Comparison of ENCODE assay signal across 11 cellular contexts in the genomic region with DNA sequence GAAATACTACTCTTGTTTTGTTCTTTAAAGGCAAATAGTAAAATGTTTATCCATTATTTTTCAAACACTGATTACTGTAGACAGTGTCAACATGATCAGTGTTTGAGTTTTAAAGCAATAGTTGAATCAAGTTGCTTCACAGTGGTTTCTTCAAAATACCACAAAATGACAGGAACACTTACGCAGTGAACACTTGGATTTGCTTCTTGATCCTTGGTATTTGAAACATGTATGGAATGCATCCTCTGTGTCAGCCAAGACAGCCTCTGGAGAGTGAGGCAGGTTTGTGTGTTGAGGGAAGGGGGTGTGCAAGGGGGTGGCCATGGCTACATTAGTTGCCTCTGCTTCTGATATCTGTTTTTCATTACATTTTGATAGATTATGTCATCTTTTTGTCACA.
A peak's percentile ranks its signal among the peaks of the same experiment; 100 is the strongest.
DNase-seq lines count a peak whose midpoint lies in the region; ATAC-seq, FAIRE-seq and TF ChIP-seq lines count a peak whose summit lies in the region.
"Had no signal": no experiment of that assay in that cellular context is flagged by ENCODE, and none has a peak within 500 bp of the region (broad histone marks: within the 10 kb centered on the region; RNA-seq: fewer than 3 reads in every experiment).

No MANE protein-coding gene starts in this region.

- in situ Hi-C loops in transverse colon (cut with MboI; ENCODE audit: low pct_ligation_motif_present in 1 of 4, low pct_unique_long_range_greater_than_20kb in 1 of 4, low sequenced_read_pairs in 3 of 4) = no loop called here

- intact Hi-C loops in transverse colon (cut with DNase I; ENCODE audit: low total_unique reads) = no loop called here

- no peaks in the 10 kb centered on the region for H3K9me3 ChIP-seq in HUES48 (ENCODE audit: control insufficient read depth, insufficient read depth, low read length)
- no peaks in the 10 kb centered on the region for H3K9me3 ChIP-seq in keratinocyte (ENCODE audit: control insufficient read depth, low read depth, low read length)
- no peaks in the 10 kb centered on the region for H3K9me3 ChIP-seq in transverse colon
- H3K9me3 ChIP-seq: Peyer's patch had no signal

- H3K4me1 ChIP-seq in HUES48 (ENCODE audit: control insufficient read depth, insufficient read depth, low read length) = peaks cover 43% of the 10 kb centered on the region
- peaks cover 39% of the 10 kb centered on the region for H3K4me1 ChIP-seq in keratinocyte (ENCODE audit: control insufficient read depth, extremely low read depth, insufficient read depth, low read length)
- peaks cover 0 to 24% (median 6%) of the 10 kb centered on the region in 4 donors for H3K4me1 ChIP-seq in transverse colon

- no peak overlapping the region for H2AFZ ChIP-seq in keratinocyte (ENCODE audit: control insufficient read depth, low read length)

- no peaks in the 10 kb centered on the region for H3K27me3 ChIP-seq in HUES48 (ENCODE audit: control insufficient read depth, insufficient read depth, low read length)
- H3K27me3 ChIP-seq in bronchial epithelial cell (ENCODE audit: control insufficient read depth, insufficient read depth, low read length) = no peaks in the 10 kb centered on the region
- H3K27me3 ChIP-seq in keratinocyte (ENCODE audit: control insufficient read depth, extremely low read depth, insufficient read depth, low read length) = no peaks in the 10 kb centered on the region
- H3K27me3 ChIP-seq in transverse colon = no peaks in the 10 kb centered on the region
- H3K27me3 ChIP-seq: Peyer's patch had no signal

- TF ChIP-seq POLR2A in transverse colon (IDR thresholded peaks at IDR 0.05) = no peak

- peak overlapping the region; percentile 56 for H3K4me2 ChIP-seq in keratinocyte (ENCODE audit: control insufficient read depth, extremely low read depth, insufficient read depth, low read depth, low read length)

- H3K9ac ChIP-seq in HUES48 (ENCODE audit: low read depth, low read length) = peak overlapping the region; percentile 1; the same call in 1 of the 2 replicates
- peak overlapping the region; percentile 40 for H3K9ac ChIP-seq in keratinocyte (ENCODE audit: control insufficient read depth, extremely low read depth, insufficient read depth, low read length)

- dilution Hi-C loops in keratinocyte (cut with MboI; ENCODE audit: extremely low pct_ligation_motif_present, low sequenced_read_pairs) = no loop called here

- no peaks in the 10 kb centered on the region for H3K36me3 ChIP-seq in HUES48 (ENCODE audit: control insufficient read depth, insufficient read depth, low read length)
- H3K36me3 ChIP-seq in bronchial epithelial cell (ENCODE audit: control insufficient read depth, insufficient read depth, low read length) = no peaks in the 10 kb centered on the region
- no peaks in the 10 kb centered on the region for H3K36me3 ChIP-seq in keratinocyte (ENCODE audit: control insufficient read depth in 2 of 2, extremely low read depth in 1 of 2, insufficient read depth in 2 of 2, low read length in 2 of 2)
- H3K36me3 ChIP-seq in transverse colon = no peaks in the 10 kb centered on the region
- H3K36me3 ChIP-seq: Peyer's patch had no signal

- H3K27ac ChIP-seq in HUES48 (ENCODE audit: low read depth, low read length) = peak overlapping the region; percentile 67
- peak overlapping the region; percentile 58 for H3K27ac ChIP-seq in keratinocyte (ENCODE audit: control insufficient read depth, insufficient read depth, low read length)
- H3K27ac ChIP-seq in transverse colon = peak overlapping the region; percentile 69 to 81 (median 75)

- ATAC-seq in GM21737 (IDR thresholded peaks at IDR 0.05; ENCODE audit: unreplicated experiment) (no peak), HG02571 (IDR thresholded peaks at IDR 0.05; ENCODE audit: unreplicated experiment) (no peak)
- ATAC-seq: naive thymus-derived CD8-positive, alpha-beta T cell; stimulated activated naive B cell treated with anti-CD40 and anti-IgM and Interleukin-4, amounts not matched to agents 10 μg/mL and 1 μg/mL and 100 μg/mL, for 72 hours had no signal

- H4K20me1 ChIP-seq in keratinocyte (ENCODE audit: control insufficient read depth, extremely low read depth, insufficient read depth, low read length) = no peaks in the 10 kb centered on the region

- no peaks in the 10 kb centered on the region for H3K79me2 ChIP-seq in keratinocyte (ENCODE audit: control insufficient read depth, insufficient read depth, low read length)

- no peak for TF ChIP-seq EP300 in transverse colon (IDR thresholded peaks at IDR 0.05; ENCODE audit: low read depth)

- H3K9me1 ChIP-seq in keratinocyte (ENCODE audit: control insufficient read depth, extremely low read depth, insufficient read depth, low read length) = no peaks in the 10 kb centered on the region

- DNase-seq in bronchial epithelial cell (ENCODE audit: low read depth) (peak; percentile 83), keratinocyte (ENCODE audit: low read depth, low spot score) (peak; percentile 60), transverse colon (no peak), NAMALWA (ENCODE audit: low spot score) (no peak)
- DNase-seq in stimulated activated CD8-positive, alpha-beta memory T cell treated with anti-CD3 and anti-CD28 coated beads, Interleukin-4, amount 100 ng/mL, for 48 hours = no peak
- DNase-seq: naive thymus-derived CD8-positive, alpha-beta T cell; Peyer's patch; stimulated activated naive B cell treated with anti-CD40 and anti-IgM and Interleukin-4, amounts not matched to agents 10 μg/mL and 1 μg/mL and 100 μg/mL, for 72 hours had no signal

- WGBS in transverse colon (ENCODE audit: low coverage in 1 of 2), 2 donors = 57 to 81% methylated on average over 1 of the region's 1 CpG

- FAIRE-seq in bronchial epithelial cell (lab: Jason Lieb, UNC) = no peak
- peak; percentile 97 for FAIRE-seq in keratinocyte (lab: Jason Lieb, UNC)

- TF ChIP-seq CTCF in bronchial epithelial cell (IDR thresholded peaks at IDR 0.05; ENCODE audit: insufficient read depth, low read length, severe bottlenecking) (no peak), keratinocyte (optimal IDR thresholded peaks at IDR 0.05 in 1 of 3, IDR thresholded peaks at IDR 0.05 in 1 of 3, conservative IDR thresholded peaks at IDR 0.05 in 1 of 3; ENCODE audit: extremely low read depth in 1 of 3, insufficient read depth in 2 of 3, low read length in 3 of 3) (no peak), transverse colon (IDR thresholded peaks at IDR 0.05) (no peak)

- H3K4me3 ChIP-seq in HUES48 (ENCODE audit: low read depth, low read length) (peak overlapping the region; percentile 1; the same call in 1 of the 2 replicates), bronchial epithelial cell (ENCODE audit: low read depth, low read length) (no peak overlapping the region), keratinocyte (ENCODE audit: control insufficient read depth in 2 of 3, extremely low read depth in 1 of 3, insufficient read depth in 2 of 3, low read depth in 1 of 3, low read length in 3 of 3) (peak overlapping the region in 2 of 3 experiments; percentile 1 to 17), transverse colon (no peak overlapping the region)
- H3K4me3 ChIP-seq: Peyer's patch had no signal

Comparison
In these comparisons a context has a peak if more than half of its experiments do, and no peak if none do; other contexts are left out.
1. H3K4me3 ChIP-seq: peak in HUES48 (single experiment) and keratinocyte (2 of 3); none in bronchial epithelial cell (single experiment) and transverse colon (0 of 4).
2. DNase-seq: peak in bronchial epithelial cell (single experiment) and keratinocyte (single experiment); none in transverse colon (single experiment), stimulated activated CD8-positive, alpha-beta memory T cell treated with anti-CD3 and anti-CD28 coated beads, Interleukin-4, amount 100 ng/mL, for 48 hours (single experiment) and NAMALWA (single experiment).
3. Peak in every context shown above with its lines, with median percentiles within 50 percentile points of each other: H3K27ac ChIP-seq.